1 cellular context compared by ENCODE assay signal in the genomic region with DNA sequence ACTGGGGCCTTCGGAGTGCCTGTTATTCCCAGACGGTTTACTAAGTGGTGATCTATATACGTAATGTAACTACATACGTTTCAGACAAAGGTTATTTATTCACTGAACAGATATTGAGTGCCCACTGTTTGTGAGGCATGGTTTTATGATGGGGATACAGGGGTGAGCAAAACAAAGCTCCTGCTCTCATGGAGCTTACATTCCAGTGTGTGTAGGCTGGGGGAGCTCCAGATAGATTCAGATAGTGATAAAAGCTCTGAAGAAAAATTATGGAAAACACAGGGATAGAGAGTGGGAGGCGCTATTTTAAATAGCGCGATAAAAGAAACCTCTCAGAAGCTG.
TF ChIP-seq lines count a peak whose summit lies in the region.

No MANE protein-coding gene starts in this region.

TF ChIP-seq in HepG2, 621 proteins besides CTCF, POLR2A, EP300 and RAD21:
- TF ChIP-seq, protein P1, sequence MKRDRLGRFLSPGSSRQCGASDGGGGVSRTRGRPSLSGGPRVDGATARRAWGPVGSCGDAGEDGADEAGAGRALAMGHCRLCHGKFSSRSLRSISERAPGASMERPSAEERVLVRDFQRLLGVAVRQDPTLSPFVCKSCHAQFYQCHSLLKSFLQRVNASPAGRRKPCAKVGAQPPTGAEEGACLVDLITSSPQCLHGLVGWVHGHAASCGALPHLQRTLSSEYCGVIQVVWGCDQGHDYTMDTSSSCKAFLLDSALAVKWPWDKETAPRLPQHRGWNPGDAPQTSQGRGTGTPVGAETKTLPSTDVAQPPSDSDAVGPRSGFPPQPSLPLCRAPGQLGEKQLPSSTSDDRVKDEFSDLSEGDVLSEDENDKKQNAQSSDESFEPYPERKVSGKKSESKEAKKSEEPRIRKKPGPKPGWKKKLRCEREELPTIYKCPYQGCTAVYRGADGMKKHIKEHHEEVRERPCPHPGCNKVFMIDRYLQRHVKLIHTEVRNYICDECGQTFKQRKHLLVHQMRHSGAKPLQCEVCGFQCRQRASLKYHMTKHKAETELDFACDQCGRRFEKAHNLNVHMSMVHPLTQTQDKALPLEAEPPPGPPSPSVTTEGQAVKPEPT (CRISPR knock-in tag; IDR thresholded peaks at IDR 0.05; ENCODE audit: low read depth), result no peak
- TF ChIP-seq SP140L (CRISPR knock-in tag; IDR thresholded peaks at IDR 0.05; ENCODE audit: borderline replicate concordance) (no peak), RFXANK (CRISPR knock-in tag; IDR thresholded peaks at IDR 0.05) (no peak), U2AF1 (optimal IDR thresholded peaks at IDR 0.05; ENCODE audit: low read depth, low read length) (no peak), ZSCAN30 (CRISPR knock-in tag; IDR thresholded peaks at IDR 0.05) (no peak), GZF1 (CRISPR knock-in tag; IDR thresholded peaks at IDR 0.05) (peak; percentile 97), ZNF329 (CRISPR knock-in tag; IDR thresholded peaks at IDR 0.05; ENCODE audit: low read depth) (0 out of 2 replicates have a peak, but pooled peaks have one; percentile 20), CHD2 (IDR thresholded peaks at IDR 0.05; ENCODE audit: low read depth, low read length) (no peak), RBM22 (optimal IDR thresholded peaks at IDR 0.05; ENCODE audit: low read length) (no peak), RARA (CRISPR knock-in tag; IDR thresholded peaks at IDR 0.05) (no peak)
- TF ChIP-seq, protein P2, sequence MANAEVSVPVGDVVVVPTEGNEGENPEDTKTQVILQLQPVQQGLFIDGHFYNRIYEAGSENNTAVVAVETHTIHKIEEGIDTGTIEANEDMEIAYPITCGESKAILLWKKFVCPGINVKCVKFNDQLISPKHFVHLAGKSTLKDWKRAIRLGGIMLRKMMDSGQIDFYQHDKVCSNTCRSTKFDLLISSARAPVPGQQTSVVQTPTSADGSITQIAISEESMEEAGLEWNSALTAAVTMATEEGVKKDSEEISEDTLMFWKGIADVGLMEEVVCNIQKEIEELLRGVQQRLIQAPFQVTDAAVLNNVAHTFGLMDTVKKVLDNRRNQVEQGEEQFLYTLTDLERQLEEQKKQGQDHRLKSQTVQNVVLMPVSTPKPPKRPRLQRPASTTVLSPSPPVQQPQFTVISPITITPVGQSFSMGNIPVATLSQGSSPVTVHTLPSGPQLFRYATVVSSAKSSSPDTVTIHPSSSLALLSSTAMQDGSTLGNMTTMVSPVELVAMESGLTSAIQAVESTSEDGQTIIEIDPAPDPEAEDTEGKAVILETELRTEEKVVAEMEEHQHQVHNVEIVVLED (CRISPR knock-in tag; IDR thresholded peaks at IDR 0.05; ENCODE audit: borderline replicate concordance), result no peak
- TF ChIP-seq, protein P3, sequence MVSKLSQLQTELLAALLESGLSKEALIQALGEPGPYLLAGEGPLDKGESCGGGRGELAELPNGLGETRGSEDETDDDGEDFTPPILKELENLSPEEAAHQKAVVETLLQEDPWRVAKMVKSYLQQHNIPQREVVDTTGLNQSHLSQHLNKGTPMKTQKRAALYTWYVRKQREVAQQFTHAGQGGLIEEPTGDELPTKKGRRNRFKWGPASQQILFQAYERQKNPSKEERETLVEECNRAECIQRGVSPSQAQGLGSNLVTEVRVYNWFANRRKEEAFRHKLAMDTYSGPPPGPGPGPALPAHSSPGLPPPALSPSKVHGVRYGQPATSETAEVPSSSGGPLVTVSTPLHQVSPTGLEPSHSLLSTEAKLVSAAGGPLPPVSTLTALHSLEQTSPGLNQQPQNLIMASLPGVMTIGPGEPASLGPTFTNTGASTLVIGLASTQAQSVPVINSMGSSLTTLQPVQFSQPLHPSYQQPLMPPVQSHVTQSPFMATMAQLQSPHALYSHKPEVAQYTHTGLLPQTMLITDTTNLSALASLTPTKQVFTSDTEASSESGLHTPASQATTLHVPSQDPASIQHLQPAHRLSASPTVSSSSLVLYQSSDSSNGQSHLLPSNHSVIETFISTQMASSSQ (IDR thresholded peaks at IDR 0.05; ENCODE audit: low read depth), result no peak
- TF ChIP-seq, protein P3 (CRISPR knock-in tag; IDR thresholded peaks at IDR 0.05; ENCODE audit: borderline replicate concordance), result no peak
- TF ChIP-seq, protein P4, sequence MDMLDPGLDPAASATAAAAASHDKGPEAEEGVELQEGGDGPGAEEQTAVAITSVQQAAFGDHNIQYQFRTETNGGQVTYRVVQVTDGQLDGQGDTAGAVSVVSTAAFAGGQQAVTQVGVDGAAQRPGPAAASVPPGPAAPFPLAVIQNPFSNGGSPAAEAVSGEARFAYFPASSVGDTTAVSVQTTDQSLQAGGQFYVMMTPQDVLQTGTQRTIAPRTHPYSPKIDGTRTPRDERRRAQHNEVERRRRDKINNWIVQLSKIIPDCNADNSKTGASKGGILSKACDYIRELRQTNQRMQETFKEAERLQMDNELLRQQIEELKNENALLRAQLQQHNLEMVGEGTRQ (IDR thresholded peaks at IDR 0.05; ENCODE audit: low read depth, low read length), result no peak
- TF ChIP-seq, protein P4 (CRISPR knock-in tag; IDR thresholded peaks at IDR 0.05; ENCODE audit: borderline replicate concordance), result peak; percentile 59; the same call in 1 of the 2 replicates
- TF ChIP-seq, protein P5, sequence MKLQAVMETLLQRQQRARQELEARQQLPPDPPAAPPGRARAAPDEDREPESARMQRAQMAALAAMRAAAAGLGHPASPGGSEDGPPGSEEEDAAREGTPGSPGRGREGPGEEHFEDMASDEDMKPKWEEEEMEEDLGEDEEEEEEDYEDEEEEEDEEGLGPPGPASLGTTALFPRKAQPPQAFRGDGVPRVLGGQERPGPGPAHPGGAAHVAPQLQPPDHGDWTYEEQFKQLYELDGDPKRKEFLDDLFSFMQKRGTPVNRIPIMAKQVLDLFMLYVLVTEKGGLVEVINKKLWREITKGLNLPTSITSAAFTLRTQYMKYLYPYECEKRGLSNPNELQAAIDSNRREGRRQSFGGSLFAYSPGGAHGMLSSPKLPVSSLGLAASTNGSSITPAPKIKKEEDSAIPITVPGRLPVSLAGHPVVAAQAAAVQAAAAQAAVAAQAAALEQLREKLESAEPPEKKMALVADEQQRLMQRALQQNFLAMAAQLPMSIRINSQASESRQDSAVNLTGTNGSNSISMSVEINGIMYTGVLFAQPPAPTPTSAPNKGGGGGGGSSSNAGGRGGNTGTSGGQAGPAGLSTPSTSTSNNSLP (IDR thresholded peaks at IDR 0.05; ENCODE audit: low read depth, low read length), result no peak
